ENCODE assay signal across 12 cellular contexts in the genomic region with DNA sequence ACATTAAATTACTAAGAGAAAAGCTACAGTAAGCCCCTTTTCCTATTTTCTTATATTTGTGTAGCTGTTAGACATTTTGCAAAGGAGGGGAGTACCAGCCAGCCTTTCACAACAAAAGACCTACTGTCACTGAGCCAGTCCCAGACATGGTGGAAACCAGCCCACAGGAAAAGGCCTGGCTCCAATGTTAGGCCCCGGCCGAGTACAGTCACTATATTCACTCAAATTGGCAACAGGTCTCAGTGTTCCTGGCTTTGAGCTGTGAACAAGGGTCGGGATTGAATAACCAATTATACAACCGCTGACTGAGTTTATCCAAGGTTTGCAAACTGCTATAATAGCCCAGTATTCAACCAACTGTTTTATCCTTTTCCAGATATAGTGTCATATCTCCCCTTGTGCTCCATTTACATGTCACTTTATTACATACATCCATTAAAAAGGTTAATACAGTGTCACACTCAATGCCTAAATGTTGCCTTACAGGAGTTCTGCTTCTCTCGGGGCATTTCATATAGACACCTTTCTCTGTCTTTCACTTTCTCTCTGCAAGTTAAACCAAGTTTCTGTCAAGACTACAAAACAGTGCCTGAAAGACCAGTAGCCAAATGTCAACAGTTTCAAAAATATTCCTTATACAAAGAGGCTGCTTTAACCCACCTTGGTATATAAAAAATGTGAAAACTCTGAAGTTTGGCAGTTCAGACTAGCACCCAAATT.
DNase-seq lines count a peak whose midpoint lies in the region; ATAC-seq and TF ChIP-seq lines count a peak whose summit lies in the region.
"Had no signal": no experiment of that assay in that cellular context is flagged by ENCODE, and none has a peak within 500 bp of the region (broad histone marks: within the 10 kb centered on the region; RNA-seq: fewer than 3 reads in every experiment).

No MANE protein-coding gene starts in this region.

- H3K4me3 ChIP-seq in right lobe of liver: peak overlapping the region in 2 of 3 donors; percentile 3 to 37
- peak overlapping the region; percentile 27 for H3K4me3 ChIP-seq in thoracic aorta
- H3K4me3 ChIP-seq in mammary epithelial cell (replicated peaks in 1 of 3; ENCODE audit: insufficient read depth in 1 of 3, low read depth in 2 of 3, low read length in 3 of 3): no peak overlapping the region

- no peaks in the 10 kb centered on the region for H3K79me2 ChIP-seq in mammary epithelial cell (ENCODE audit: insufficient read depth, low read length)

- no peak for TF ChIP-seq POLR2A in right lobe of liver (IDR thresholded peaks at IDR 0.05)

- dilution Hi-C loops in mammary epithelial cell (cut with HindIII; ENCODE audit: low sequenced_read_pairs): no loop called here

- TF ChIP-seq CTCF in right lobe of liver (IDR thresholded peaks at IDR 0.05): no peak
- TF ChIP-seq CTCF in thoracic aorta (IDR thresholded peaks at IDR 0.05): no peak
- no peak for TF ChIP-seq CTCF in mammary epithelial cell (conservative IDR thresholded peaks at IDR 0.05 in 1 of 2, IDR thresholded peaks at IDR 0.05 in 1 of 2; ENCODE audit: extremely low read depth in 1 of 2, insufficient read depth in 1 of 2, low read depth in 1 of 2, low read length in 2 of 2)

- 38% methylated on average over 5 of the region's 5 CpGs for WGBS in right lobe of liver (ENCODE audit: insufficient coverage, low coverage, low lambda C conversion rate, missing lambda C conversion rate)
- 0% methylated on average over 5 of the region's 5 CpGs for WGBS in mammary epithelial cell (ENCODE audit: low coverage, missing lambda C conversion rate)

- peak; percentile 96 to 99 (median 98) for ATAC-seq in right lobe of liver
- ATAC-seq in thoracic aorta (ENCODE audit: insufficient number of reproducible peaks, low FRiP score, low read depth): peak; percentile 73
- no peak for ATAC-seq in HG03342 (IDR thresholded peaks at IDR 0.05; ENCODE audit: unreplicated experiment)
- ATAC-seq in HG02973 (IDR thresholded peaks at IDR 0.05; ENCODE audit: unreplicated experiment): no peak
- ATAC-seq: natural killer cell treated with Interleukin-12 subunit alpha and Interleukin-12 subunit beta and Interleukin-15 and Interleukin-18, amount 100 ng/mL, for 72 hours had no signal

- intact Hi-C loops in right lobe of liver (cut with DNase I) (no loop called here), mammary epithelial cell (cut with micrococcal nuclease) (no loop called here)

- BruUV-seq in mammary epithelial cell (replicated peaks; lab: Mats Ljungman, UMichigan): no TSS peak

- H3K9me3 ChIP-seq in right lobe of liver: no peaks in the 10 kb centered on the region
- H3K9me3 ChIP-seq in thoracic aorta: no peaks in the 10 kb centered on the region
- H3K9me3 ChIP-seq in mammary epithelial cell (replicated peaks; ENCODE audit: insufficient read depth, low read length): no peaks in the 10 kb centered on the region

- H3K9ac ChIP-seq in mammary epithelial cell (ENCODE audit: insufficient read depth, low read length): no peak overlapping the region

- CTCF ChIA-PET in mammary epithelial cell (lab: Charles Lee; ENCODE audit: low non-redundant PET): no interaction called here

- H3K4me1 ChIP-seq in right lobe of liver: no peaks in the 10 kb centered on the region
- H3K4me1 ChIP-seq in thoracic aorta (ENCODE audit: control insufficient read depth in 1 of 2, low read depth in 2 of 2): peaks cover 10 to 21% of the 10 kb centered on the region in 2 donors
- no peaks in the 10 kb centered on the region for H3K4me1 ChIP-seq in mammary epithelial cell (ENCODE audit: insufficient read depth, low read length)

- no peak overlapping the region for H3K4me2 ChIP-seq in mammary epithelial cell (ENCODE audit: insufficient read depth, low read depth, low read length)

- H3K27me3 ChIP-seq in right lobe of liver: no peaks in the 10 kb centered on the region
- no peaks in the 10 kb centered on the region for H3K27me3 ChIP-seq in thoracic aorta (replicated peaks; ENCODE audit: insufficient read depth)
- H3K27me3 ChIP-seq in mammary epithelial cell (ENCODE audit: insufficient read depth, low read length): no peaks in the 10 kb centered on the region

- DNase-seq in NCI-H446 (lab: John Stamatoyannopoulos, UW) (peak; percentile 42 to 82), epidermal melanocyte (ENCODE audit: insufficient read length, low spot score) (peak; percentile 21), right lobe of liver (peak; percentile 36 to 86 (median 65)), thoracic aorta (ENCODE audit: low spot score) (peak; percentile 35), kidney tubule cell (ENCODE audit: low spot score) (no peak), mammary epithelial cell (no peak)
- DNase-seq: GOT3; NCI-H1930; stimulated activated naive CD4-positive, alpha-beta T cell had no signal

- no peak overlapping the region for H2AFZ ChIP-seq in mammary epithelial cell (ENCODE audit: low read depth, low read length)

- in situ Hi-C loops in mammary epithelial cell (cut with MboI; ENCODE audit: low sequenced_read_pairs in 2 of 2): no loop called here

- H3K27ac ChIP-seq in right lobe of liver: peak overlapping the region in 2 of 3 donors; percentile 48 to 56
- peak overlapping the region; percentile 22 to 67 for H3K27ac ChIP-seq in thoracic aorta
- H3K27ac ChIP-seq in mammary epithelial cell (ENCODE audit: insufficient read depth, low read depth, low read length): no peak overlapping the region

- no peaks in the 10 kb centered on the region for H4K20me1 ChIP-seq in mammary epithelial cell (ENCODE audit: insufficient read depth, low read length)

- H3K36me3 ChIP-seq in right lobe of liver: no peaks in the 10 kb centered on the region
- no peaks in the 10 kb centered on the region for H3K36me3 ChIP-seq in thoracic aorta
- no peaks in the 10 kb centered on the region for H3K36me3 ChIP-seq in mammary epithelial cell (ENCODE audit: insufficient read depth, low read length)

Comparison
In these comparisons a context has a peak if more than half of its experiments do, and no peak if none do; other contexts are left out.
1. DNase-seq: peak in NCI-H446 (2 of 2), epidermal melanocyte (single experiment), right lobe of liver (3 of 3) and thoracic aorta (single experiment); none in kidney tubule cell (single experiment) and mammary epithelial cell (single experiment).
2. ATAC-seq: peak in right lobe of liver (4 of 4) and thoracic aorta (single experiment); none in HG03342 (single experiment) and HG02973 (single experiment).
3. H3K4me3 ChIP-seq: peak in right lobe of liver (2 of 3) and thoracic aorta (single experiment); none in mammary epithelial cell (0 of 3).